8 cellular contexts compared by ENCODE assay signal in genomic region chr19:11091343-11092153, GRCh38. TPM values are rescaled to one million over a fixed set of nuclear protein-coding genes. Genes with fewer than 3 reads are reported as not detected.
DNase-seq lines count a peak whose midpoint lies in the region; ATAC-seq and TF ChIP-seq lines count a peak whose summit lies in the region.

No MANE protein-coding gene starts in this region.

- no peaks in the 10 kb centered on the region for H3K27me3 ChIP-seq in GM06990 (replicated peaks; ENCODE audit: control insufficient read depth, insufficient read depth, low read length)
- H3K27me3 ChIP-seq in neutrophil: peaks cover 27% of the 10 kb centered on the region

- DNase-seq in GM06990 (ENCODE audit: extremely low read depth, insufficient read length): no peak
- peak; percentile 71 for DNase-seq in OCI-M1 (lab: John Stamatoyannopoulos, UW)
- DNase-seq in activated T-helper 9 cell treated with anti-CD3 and anti-CD28 coated beads, Interleukin-2, amount 50 U/mL, for 16 hours (ENCODE audit: low read depth): peak; percentile 48
- peak; percentile 97 for DNase-seq in fibroblast of villous mesenchyme (ENCODE audit: low read depth)
- no peak for DNase-seq in mesenteric fat pad (ENCODE audit: low spot score)
- no peak for DNase-seq in cerebellar nuclear complex (lab: John Stamatoyannopoulos, UW)

- H3K9me3 ChIP-seq in neutrophil: no peaks in the 10 kb centered on the region

- H3K4me3 ChIP-seq in GM06990 (replicated peaks; ENCODE audit: low read depth, low read length): peak overlapping the region; percentile 89
- H3K4me3 ChIP-seq in fibroblast of villous mesenchyme (ENCODE audit: low read depth, low read length): peak overlapping the region; percentile 75
- H3K4me3 ChIP-seq in neutrophil (ENCODE audit: low read depth in 1 of 2, low read length in 1 of 2): peak overlapping the region; percentile 65 to 80

- H3K36me3 ChIP-seq in GM06990 (ENCODE audit: control insufficient read depth, insufficient read depth, low read length) (peaks cover 6% of the 10 kb centered on the region), neutrophil (no peaks in the 10 kb centered on the region)

- ATAC-seq in GM19395 (IDR thresholded peaks at IDR 0.05; ENCODE audit: unreplicated experiment): no peak

- peaks cover 78% of the 10 kb centered on the region in 2 experiments for H3K4me1 ChIP-seq in neutrophil (ENCODE audit: control insufficient read depth in 1 of 2, insufficient read depth in 1 of 2, low read depth in 1 of 2, low read length in 1 of 2)

- peak overlapping the region; percentile 85 for H3K27ac ChIP-seq in neutrophil

- no peak for TF ChIP-seq CTCF in GM06990 (IDR thresholded peaks at IDR 0.05; ENCODE audit: insufficient read depth, low read length, poor library complexity, severe bottlenecking)
- no peak for TF ChIP-seq CTCF in fibroblast of villous mesenchyme (IDR thresholded peaks at IDR 0.05; ENCODE audit: insufficient read depth, low read depth, low read length)
- TF ChIP-seq CTCF in neutrophil (IDR thresholded peaks at IDR 0.05): no peak

RNA-seq across cellular contexts. Expression of gene LDLR, which starts 2.3 kb away (rescaled TPM):
- 392 and 421 TPM in 2 replicates for total RNA-seq in fibroblast of villous mesenchyme
- 109 TPM for total RNA-seq in mesenteric fat pad

Comparison
In these comparisons a context has a peak if more than half of its experiments do, and no peak if none do; other contexts are left out.
1. DNase-seq: peak in OCI-M1 (single experiment), activated T-helper 9 cell treated with anti-CD3 and anti-CD28 coated beads, Interleukin-2, amount 50 U/mL, for 16 hours (single experiment) and fibroblast of villous mesenchyme (single experiment); none in GM06990 (single experiment), mesenteric fat pad (single experiment) and cerebellar nuclear complex (0 of 2).
2. Peak in every context shown above with its lines, with median percentiles within 50 percentile points of each other: H3K4me3 ChIP-seq.